In genomic region chr21:44845418-44846200, GRCh38 we compare ENCODE assay signal across 1 cellular context.
TF ChIP-seq lines count a peak whose summit lies in the region.

No MANE protein-coding gene starts in this region.

TF ChIP-seq in HepG2, 621 proteins besides CTCF, POLR2A, EP300 and RAD21 (continued from another document and continues in another):
- TF ChIP-seq HNRNPH1 (optimal IDR thresholded peaks at IDR 0.05; ENCODE audit: low read depth, low read length), result no peak
- peak; percentile 47 for TF ChIP-seq MED1 (CRISPR knock-in tag; IDR thresholded peaks at IDR 0.05)
- no peak for TF ChIP-seq NR2F6 (IDR thresholded peaks at IDR 0.05)
- no peak for TF ChIP-seq NR2F6 (CRISPR knock-in tag; IDR thresholded peaks at IDR 0.05)
- no peak for TF ChIP-seq POLR2AphosphoS5 (IDR thresholded peaks at IDR 0.05; ENCODE audit: low read depth, low read length)
- 0 out of 2 replicates have a peak, but pooled peaks have one; percentile 20 for TF ChIP-seq ZBTB7B (CRISPR knock-in tag; IDR thresholded peaks at IDR 0.05)
- no peak for TF ChIP-seq SOX6 (IDR thresholded peaks at IDR 0.05)
- peak; percentile 41 for TF ChIP-seq SOX6 (CRISPR knock-in tag; IDR thresholded peaks at IDR 0.05)
- TF ChIP-seq RAD51 (IDR thresholded peaks at IDR 0.05; ENCODE audit: borderline replicate concordance), result no peak
- TF ChIP-seq ELK4 (CRISPR knock-in tag; IDR thresholded peaks at IDR 0.05; ENCODE audit: borderline replicate concordance), result no peak
- TF ChIP-seq PAXIP1 (CRISPR knock-in tag; conservative IDR thresholded peaks at IDR 0.05), result peak; percentile 51; the same call in 1 of the 2 replicates
- no peak for TF ChIP-seq MTA3 (CRISPR knock-in tag; IDR thresholded peaks at IDR 0.05)
- no peak for TF ChIP-seq SRSF4 (IDR thresholded peaks at IDR 0.05; ENCODE audit: low read depth, low read length, poor library complexity, severe bottlenecking)
- TF ChIP-seq ZNF768 (CRISPR knock-in tag; IDR thresholded peaks at IDR 0.05), result peak; percentile 60; the same call in 1 of the 2 replicates
- TF ChIP-seq TAF15 (IDR thresholded peaks at IDR 0.05; ENCODE audit: low read depth, low read length, poor library complexity, severe bottlenecking), result peak; percentile 91
- TF ChIP-seq RXRA (CRISPR knock-in tag; IDR thresholded peaks at IDR 0.05), result 0 out of 2 replicates have a peak, but pooled peaks have one; percentile 44
- TF ChIP-seq RARA (CRISPR knock-in tag; IDR thresholded peaks at IDR 0.05), result no peak
- peak; percentile 21; the same call in 1 of the 2 replicates for TF ChIP-seq ZNF580 (CRISPR knock-in tag; IDR thresholded peaks at IDR 0.05; ENCODE audit: borderline replicate concordance, low read depth)
- no peak for TF ChIP-seq ZNF652 (CRISPR knock-in tag; IDR thresholded peaks at IDR 0.05; ENCODE audit: borderline replicate concordance, low read depth)
- TF ChIP-seq UBTF (CRISPR knock-in tag; IDR thresholded peaks at IDR 0.05), result peak; percentile 61
- peak; percentile 23 for TF ChIP-seq TEAD3 (CRISPR knock-in tag; optimal IDR thresholded peaks at IDR 0.05; ENCODE audit: borderline replicate concordance)
- TF ChIP-seq ZSCAN29 (CRISPR knock-in tag; conservative IDR thresholded peaks at IDR 0.05), result no peak
- TF ChIP-seq ZNF879 (CRISPR knock-in tag; IDR thresholded peaks at IDR 0.05), result no peak
- TF ChIP-seq ZGPAT (CRISPR knock-in tag; IDR thresholded peaks at IDR 0.05), result 0 out of 2 replicates have a peak, but pooled peaks have one; percentile 32
- peak; percentile 55; the same call in 1 of the 2 replicates for TF ChIP-seq MYC (CRISPR knock-in tag; IDR thresholded peaks at IDR 0.05; ENCODE audit: borderline replicate concordance)
- TF ChIP-seq ELF3 (CRISPR knock-in tag; IDR thresholded peaks at IDR 0.05), result peak; percentile 30; the same call in 1 of the 2 replicates
- no peak for TF ChIP-seq DBP (CRISPR knock-in tag; IDR thresholded peaks at IDR 0.05; ENCODE audit: not compliant biosample characterization)
- no peak for TF ChIP-seq CEBPB (IDR thresholded peaks at IDR 0.05; ENCODE audit: borderline replicate concordance, low read depth, low read length)
- TF ChIP-seq ZNF749 (CRISPR knock-in tag; IDR thresholded peaks at IDR 0.05; ENCODE audit: borderline replicate concordance), result peak; percentile 10; the same call in 1 of the 2 replicates
- no peak for TF ChIP-seq GRHL1 (CRISPR knock-in tag; conservative IDR thresholded peaks at IDR 0.05)
- TF ChIP-seq YEATS4 (CRISPR knock-in tag; IDR thresholded peaks at IDR 0.05; ENCODE audit: borderline replicate concordance), result peak; percentile 42; the same call in 1 of the 2 replicates
- no peak for TF ChIP-seq PRDM15 (CRISPR knock-in tag; IDR thresholded peaks at IDR 0.05)
- TF ChIP-seq TAF1 (CRISPR knock-in tag; IDR thresholded peaks at IDR 0.05), result no peak
- no peak for TF ChIP-seq ZNF235 (CRISPR knock-in tag; IDR thresholded peaks at IDR 0.05; ENCODE audit: borderline replicate concordance)
- TF ChIP-seq GTF3A (CRISPR knock-in tag; conservative IDR thresholded peaks at IDR 0.05), result no peak
- TF ChIP-seq ZNF639 (CRISPR knock-in tag; conservative IDR thresholded peaks at IDR 0.05), result 0 out of 2 replicates have a peak, but pooled peaks have one; percentile 28
- TF ChIP-seq ARID5B (CRISPR knock-in tag; IDR thresholded peaks at IDR 0.05), result 0 out of 2 replicates have a peak, but pooled peaks have one; percentile 8
